In the genomic region with DNA sequence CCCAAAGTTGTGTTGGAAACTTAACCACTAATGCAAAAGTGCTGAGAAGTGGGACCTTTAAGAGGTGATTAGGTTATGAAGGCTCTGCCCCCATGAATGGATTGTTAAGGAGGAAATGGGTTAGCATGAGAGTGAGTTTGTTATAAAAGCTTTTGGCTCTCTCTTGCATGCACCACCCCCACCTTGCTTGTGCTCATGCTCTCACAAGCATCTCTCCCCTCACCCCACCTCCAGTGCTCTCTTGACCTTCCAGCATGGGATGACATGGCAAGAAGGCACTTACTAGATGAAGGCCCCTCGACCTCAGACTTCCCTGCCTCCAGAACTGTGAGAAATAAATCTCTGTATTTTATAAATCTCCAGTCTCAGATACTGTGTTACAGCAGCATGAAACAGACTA, we compare ENCODE assay signal across 1 cellular context.
TF ChIP-seq lines count a peak whose summit lies in the region.

No MANE protein-coding gene starts in this region.

TF ChIP-seq in IMR-90, 13 proteins besides CTCF, POLR2A, EP300 and RAD21:
- no peak for TF ChIP-seq RCOR1 (IDR thresholded peaks at IDR 0.05; ENCODE audit: insufficient replicate concordance, low read length)
- TF ChIP-seq MAFK (IDR thresholded peaks at IDR 0.05; ENCODE audit: low read depth, low read length), result no peak
- TF ChIP-seq NFE2L2 (IDR thresholded peaks at IDR 0.05; ENCODE audit: low read depth, low read length), result no peak
- TF ChIP-seq, protein P1, sequence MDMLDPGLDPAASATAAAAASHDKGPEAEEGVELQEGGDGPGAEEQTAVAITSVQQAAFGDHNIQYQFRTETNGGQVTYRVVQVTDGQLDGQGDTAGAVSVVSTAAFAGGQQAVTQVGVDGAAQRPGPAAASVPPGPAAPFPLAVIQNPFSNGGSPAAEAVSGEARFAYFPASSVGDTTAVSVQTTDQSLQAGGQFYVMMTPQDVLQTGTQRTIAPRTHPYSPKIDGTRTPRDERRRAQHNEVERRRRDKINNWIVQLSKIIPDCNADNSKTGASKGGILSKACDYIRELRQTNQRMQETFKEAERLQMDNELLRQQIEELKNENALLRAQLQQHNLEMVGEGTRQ (IDR thresholded peaks at IDR 0.05; ENCODE audit: low read depth, low read length), result no peak
- no peak for TF ChIP-seq FOS (IDR thresholded peaks at IDR 0.05; ENCODE audit: low read depth, low read length)
- TF ChIP-seq CHD1 (IDR thresholded peaks at IDR 0.05; ENCODE audit: low read depth, low read length), result no peak
- TF ChIP-seq BHLHE40 (IDR thresholded peaks at IDR 0.05; ENCODE audit: low read depth, low read length), result no peak
- no peak for TF ChIP-seq MAZ (IDR thresholded peaks at IDR 0.05; ENCODE audit: borderline replicate concordance, low read depth, low read length)
- no peak for TF ChIP-seq SMC3 (IDR thresholded peaks at IDR 0.05; ENCODE audit: low read depth, low read length)
- TF ChIP-seq, protein P2, sequence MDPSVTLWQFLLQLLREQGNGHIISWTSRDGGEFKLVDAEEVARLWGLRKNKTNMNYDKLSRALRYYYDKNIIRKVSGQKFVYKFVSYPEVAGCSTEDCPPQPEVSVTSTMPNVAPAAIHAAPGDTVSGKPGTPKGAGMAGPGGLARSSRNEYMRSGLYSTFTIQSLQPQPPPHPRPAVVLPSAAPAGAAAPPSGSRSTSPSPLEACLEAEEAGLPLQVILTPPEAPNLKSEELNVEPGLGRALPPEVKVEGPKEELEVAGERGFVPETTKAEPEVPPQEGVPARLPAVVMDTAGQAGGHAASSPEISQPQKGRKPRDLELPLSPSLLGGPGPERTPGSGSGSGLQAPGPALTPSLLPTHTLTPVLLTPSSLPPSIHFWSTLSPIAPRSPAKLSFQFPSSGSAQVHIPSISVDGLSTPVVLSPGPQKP (IDR thresholded peaks at IDR 0.05; ENCODE audit: borderline replicate concordance, low read depth, low read length), result no peak
- TF ChIP-seq MXI1 (IDR thresholded peaks at IDR 0.05; ENCODE audit: borderline replicate concordance, low read depth, low read length), result no peak
- no peak for TF ChIP-seq RFX5 (IDR thresholded peaks at IDR 0.05; ENCODE audit: low read depth, low read length)
- no peak for TF ChIP-seq CEBPB (IDR thresholded peaks at IDR 0.05; ENCODE audit: low read depth, low read length)
TF ChIP-seq in IMR-90: peak in this region for 0.
